In the genomic region with DNA sequence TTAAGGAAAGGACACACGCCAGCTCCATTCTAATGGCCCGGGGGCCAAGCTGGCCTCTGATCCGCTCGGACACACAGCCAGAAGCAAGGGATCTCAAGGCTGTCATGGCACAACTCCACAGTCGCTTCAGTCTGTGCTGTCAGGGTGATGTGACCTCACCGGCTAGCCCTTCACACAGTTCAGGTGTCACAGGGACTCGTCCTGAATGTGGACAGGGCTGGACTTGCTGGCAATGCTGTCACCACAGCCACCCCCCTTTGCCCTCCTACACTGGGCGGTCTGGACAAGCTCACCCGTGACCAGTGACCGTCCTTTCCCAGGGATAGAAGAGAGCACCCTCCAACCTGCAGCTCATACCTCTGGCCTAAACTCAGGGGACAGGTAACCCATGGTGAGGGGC, we compare ENCODE assay signal across 34 cellular contexts. TPM values are rescaled to one million over a fixed set of nuclear protein-coding genes. Genes with fewer than 3 reads are reported as not detected.
"Had no signal": no experiment of that assay in that cellular context is flagged by ENCODE, and none has a peak within 500 bp of the region (broad histone marks: within the 10 kb centered on the region; RNA-seq: fewer than 3 reads in every experiment).

No MANE protein-coding gene starts in this region.

- DNase-seq: activated B cell treated with CpG ODN at 0.5 μM for 24 hours; activated CD4-positive, alpha-beta memory T cell treated with anti-CD3 and anti-CD28 coated beads for 36 hours; activated CD4-positive, alpha-beta T cell treated with anti-CD3 and anti-CD28 coated beads for 4 hours; activated CD4-positive, alpha-beta T cell treated with anti-CD3 and anti-CD28 coated beads, Interleukin-2, amount 50 U/mL, for 1 hour; activated CD4-positive, CD25-positive, alpha-beta regulatory T cell treated with anti-CD3 and anti-CD28 coated beads, Interleukin-2, amount 50 U/mL, for 72 hours; activated CD8-positive, alpha-beta memory T cell treated with anti-CD3 and anti-CD28 coated beads, Interleukin-2, amount 50 U/mL, for 48 hours; activated effector memory CD4-positive, alpha-beta T cell treated with Interleukin-2 at 50 U/mL for 16 hours; activated naive CD4-positive, alpha-beta T cell treated with anti-CD3 and anti-CD28 coated beads, Interleukin-2, amount 10 ng/mL, durations not matched to agents 7 days and 5 days; activated naive CD8-positive, alpha-beta T cell treated with anti-CD3 and anti-CD28 coated beads, Interleukin-2, amount 50 U/mL, for 24 hours; activated T-cell treated with anti-CD3 and anti-CD28 coated beads, Interleukin-2, amount 50 U/mL, for 48 hours; amniotic stem cell; cerebellar nuclear complex; MM.1S; MV-4-11; NCI-H1092; NCI-H1436 treated with DMSO at 0.1 percent for 48 hours; NCI-H1694 treated with DMSO at 0.1 percent for 48 hours; NCI-H2029; NCI-H2171; NCI-H510A; NCI-H526; NCI-H748 treated with DMSO at 0.1 percent for 48 hours; NK-92 treated with Interleukin-12 subunit alpha and Interleukin-12 subunit beta, amount 100 ng/mL, for 24 hours; PC-3; Peyer's patch; RPMI8226; SW 1271; T-helper 1 cell; T-helper 2 cell; T-helper 9 cell had no signal

- H3K4me2 ChIP-seq: KMS-11 had no signal

- H3K9ac ChIP-seq: KMS-11 had no signal

- ATAC-seq: activated naive CD8-positive, alpha-beta T cell treated with anti-CD3 and anti-CD28 coated beads, Interleukin-2, amount 50 U/mL, for 24 hours; PC-3 had no signal

- H3K27ac ChIP-seq: ascending aorta, breast epithelium, KMS-11, Peyer's patch, VCaP had no signal

- H3K4me3 ChIP-seq: ascending aorta, breast epithelium, Peyer's patch had no signal

- H3K9me3 ChIP-seq: ascending aorta, breast epithelium, Peyer's patch had no signal

- H3K4me1 ChIP-seq: ascending aorta, breast epithelium, Peyer's patch had no signal

- H3K27me3 ChIP-seq: ascending aorta, breast epithelium, Peyer's patch had no signal

RNA-seq across cellular contexts. Expression of a gene that starts 32.0 kb away (rescaled TPM):
- total RNA-seq: activated B cell treated with CpG ODN at 0.5 μM for 24 hours; activated CD4-positive, alpha-beta memory T cell treated with anti-CD3 and anti-CD28 coated beads for 36 hours; PC-3 had no signal
